15 cellular contexts compared by ENCODE assay signal in the genomic region with DNA sequence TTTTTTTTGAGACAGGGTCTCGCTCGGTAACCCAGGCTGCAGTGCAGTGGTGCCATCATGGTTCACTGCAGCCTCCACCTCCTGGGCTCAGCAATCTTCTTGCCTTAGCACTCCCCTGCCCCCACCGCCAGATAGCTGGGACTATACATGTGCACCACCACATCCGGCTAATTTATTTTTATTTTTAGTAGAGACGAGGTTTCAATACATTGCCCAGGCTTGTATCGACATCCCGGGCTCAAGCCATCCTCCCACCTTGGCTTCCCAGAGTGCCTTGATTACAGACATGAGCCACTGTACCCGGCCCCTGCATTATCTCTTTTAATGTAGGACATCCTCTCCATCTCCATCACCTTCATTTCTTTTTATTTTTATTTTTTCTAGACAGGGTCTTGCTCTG.
DNase-seq lines count a peak whose midpoint lies in the region; ATAC-seq, FAIRE-seq and TF ChIP-seq lines count a peak whose summit lies in the region.
"Had no signal": no experiment of that assay in that cellular context is flagged by ENCODE, and none has a peak within 500 bp of the region (broad histone marks: within the 10 kb centered on the region; RNA-seq: fewer than 3 reads in every experiment).

No MANE protein-coding gene starts in this region.

- no peaks in the 10 kb centered on the region for H3K27me3 Mint-ChIP-seq in activated B cell treated with CpG ODN at 0.5 μM for 24 hours
- H3K27me3 Mint-ChIP-seq in activated T-helper 17 cell treated with anti-CD3 and anti-CD28 coated beads, Interleukin-2, amount 50 U/mL, for 72 hours, result no peaks in the 10 kb centered on the region
- H3K27me3 Mint-ChIP-seq: CD8-positive, alpha-beta memory T cell had no signal

- H3K36me3 Mint-ChIP-seq in activated B cell treated with CpG ODN at 0.5 μM for 24 hours (ENCODE audit: low read depth), result peaks cover 14% of the 10 kb centered on the region
- H3K36me3 Mint-ChIP-seq in activated T-helper 17 cell treated with anti-CD3 and anti-CD28 coated beads, Interleukin-2, amount 50 U/mL, for 72 hours (ENCODE audit: low read depth), result no peaks in the 10 kb centered on the region

- ATAC-seq in activated B cell treated with CpG ODN at 0.5 μM for 24 hours (ENCODE audit: low read depth), result peak; percentile 18
- no peak for ATAC-seq in upper lobe of right lung
- no peak for ATAC-seq in activated T-helper 17 cell treated with anti-CD3 and anti-CD28 coated beads, Interleukin-2, amount 50 U/mL, for 72 hours (replicated peaks)

- no peak overlapping the region for H3K27ac Mint-ChIP-seq in activated B cell treated with CpG ODN at 0.5 μM for 24 hours
- H3K27ac Mint-ChIP-seq in activated T-helper 17 cell treated with anti-CD3 and anti-CD28 coated beads, Interleukin-2, amount 50 U/mL, for 72 hours, result no peak overlapping the region
- H3K27ac Mint-ChIP-seq: CD8-positive, alpha-beta memory T cell had no signal

- H3K9me3 ChIP-seq in KOPT-K1 (ENCODE audit: insufficient read depth, low read length, poor library complexity, severe bottlenecking), result no peaks in the 10 kb centered on the region
- no peaks in the 10 kb centered on the region for H3K9me3 ChIP-seq in upper lobe of right lung
- H3K9me3 ChIP-seq: BE2C, SJSA1 had no signal

- DNase-seq in GM12891 (ENCODE audit: insufficient read length, low spot score), result no peak
- no peak for DNase-seq in activated B cell treated with CpG ODN at 0.5 μM for 24 hours
- peak; percentile 16 for DNase-seq in upper lobe of right lung
- DNase-seq in midbrain (lab: John Stamatoyannopoulos, UW), result no peak
- DNase-seq in NCI-H1105 (lab: John Stamatoyannopoulos, UW), result no peak
- DNase-seq: BE2C; CD8-positive, alpha-beta memory T cell; H9; KBM-7; NCI-H187 treated with DMSO at 0.1 percent for 48 hours; NCI-H2171 treated with DMSO at 0.1 percent for 48 hours; NCI-H510A treated with DMSO at 0.1 percent for 48 hours had no signal

- no peak for TF ChIP-seq POLR2A in GM12891 (IDR thresholded peaks at IDR 0.05; ENCODE audit: low read depth, low read length)

- no peaks in the 10 kb centered on the region for H3K9me3 Mint-ChIP-seq in activated B cell treated with CpG ODN at 0.5 μM for 24 hours
- no peaks in the 10 kb centered on the region for H3K9me3 Mint-ChIP-seq in activated T-helper 17 cell treated with anti-CD3 and anti-CD28 coated beads, Interleukin-2, amount 50 U/mL, for 72 hours
- H3K9me3 Mint-ChIP-seq: CD8-positive, alpha-beta memory T cell; H9 had no signal

- CTCF ChIA-PET in activated B cell treated with CpG ODN at 0.5 μM for 24 hours (lab: Charles Lee), result no interaction called here

- no peak overlapping the region for H3K4me3 Mint-ChIP-seq in activated B cell treated with CpG ODN at 0.5 μM for 24 hours
- H3K4me3 Mint-ChIP-seq in activated T-helper 17 cell treated with anti-CD3 and anti-CD28 coated beads, Interleukin-2, amount 50 U/mL, for 72 hours, result no peak overlapping the region
- H3K4me3 Mint-ChIP-seq: CD8-positive, alpha-beta memory T cell; H9 had no signal

- peaks cover 21% of the 10 kb centered on the region for H3K4me1 Mint-ChIP-seq in activated B cell treated with CpG ODN at 0.5 μM for 24 hours
- no peaks in the 10 kb centered on the region for H3K4me1 Mint-ChIP-seq in activated T-helper 17 cell treated with anti-CD3 and anti-CD28 coated beads, Interleukin-2, amount 50 U/mL, for 72 hours
- H3K4me1 Mint-ChIP-seq: CD8-positive, alpha-beta memory T cell had no signal

- H3K27me3 ChIP-seq in upper lobe of right lung, result no peaks in the 10 kb centered on the region
- H3K27me3 ChIP-seq: BE2C, SJSA1 had no signal

- H3K27ac ChIP-seq in KOPT-K1 (ENCODE audit: low read depth, low read length, poor library complexity, severe bottlenecking), result peak overlapping the region; percentile 100
- H3K27ac ChIP-seq in upper lobe of right lung, result no peak overlapping the region
- H3K27ac ChIP-seq: SJSA1 had no signal

- no peak for TF ChIP-seq CTCF in activated B cell treated with CpG ODN at 0.5 μM for 24 hours (IDR thresholded peaks at IDR 0.05)
- no peak for TF ChIP-seq CTCF in upper lobe of right lung (IDR thresholded peaks at IDR 0.05)

- intact Hi-C loops in activated B cell treated with CpG ODN at 0.5 μM for 24 hours (cut with micrococcal nuclease) (no loop called here), upper lobe of right lung (cut with DNase I) (no loop called here)

- POLR2A ChIA-PET in activated B cell treated with CpG ODN at 0.5 μM for 24 hours (lab: Charles Lee), result interaction anchor here (1.0 kb wide), 1 partner anchor 173 kb away, joined by 3 read pairs; no protein-coding TSS in a partner anchor

- H3K4me1 ChIP-seq in upper lobe of right lung, result no peaks in the 10 kb centered on the region
- H3K4me1 ChIP-seq: BE2C, SJSA1 had no signal

- H3K36me3 ChIP-seq in KOPT-K1 (ENCODE audit: insufficient read depth, low read length) (0 out of 2 replicates have a peak, but pooled peaks cover 16% of the 10 kb centered on the region), upper lobe of right lung (no peaks in the 10 kb centered on the region)
- H3K36me3 ChIP-seq: BE2C, SJSA1 had no signal

- FAIRE-seq in GM12891 (lab: Jason Lieb, UNC), result peak; percentile 79

- H3K4me3 ChIP-seq in upper lobe of right lung, result no peak overlapping the region
- H3K4me3 ChIP-seq: SJSA1 had no signal

TF ChIP-seq in GM12891, 5 proteins besides CTCF, POLR2A, EP300 and RAD21:
- TF ChIP-seq PAX5 (IDR thresholded peaks at IDR 0.05; ENCODE audit: insufficient read depth, low read length, severe bottlenecking) (no peak), POLR2AphosphoS5 (IDR thresholded peaks at IDR 0.05; ENCODE audit: low read depth, low read length) (no peak), TAF1 (IDR thresholded peaks at IDR 0.05; ENCODE audit: low read depth, low read length) (no peak), SPI1 (IDR thresholded peaks at IDR 0.05; ENCODE audit: low read depth, low read length) (no peak), POU2F2 (IDR thresholded peaks at IDR 0.05; ENCODE audit: low read depth, low read length) (no peak)
